In genomic region chr4:87527446-87528240, GRCh38 we compare ENCODE assay signal across 17 cellular contexts. TPM values are rescaled to one million over a fixed set of nuclear protein-coding genes. Genes with fewer than 3 reads are reported as not detected.
A peak's percentile ranks its signal among the peaks of the same experiment; 100 is the strongest.
DNase-seq lines count a peak whose midpoint lies in the region; ATAC-seq and TF ChIP-seq lines count a peak whose summit lies in the region.
"Had no signal": no experiment of that assay in that cellular context is flagged by ENCODE, and none has a peak within 500 bp of the region (broad histone marks: within the 10 kb centered on the region; RNA-seq: fewer than 3 reads in every experiment).

No MANE protein-coding gene starts in this region.

- ATAC-seq in Right ventricle myocardium inferior (peak; percentile 30), left ventricle myocardium superior (peak; percentile 39), psoas muscle (peak in 2 of 4 donors; percentile 29 to 40), GM21360 (IDR thresholded peaks at IDR 0.05; ENCODE audit: unreplicated experiment) (no peak)
- ATAC-seq: stimulated activated naive CD8-positive, alpha-beta T cell treated with anti-CD3 and anti-CD28 coated beads, Interleukin-15, Interleukin-2, amounts not matched to agents 100 U/mL and 50 U/mL, for 24 hours had no signal

- H3K79me2 ChIP-seq in SK-N-SH (ENCODE audit: insufficient read depth) = no peaks in the 10 kb centered on the region

- no peaks in the 10 kb centered on the region for H3K9me2 ChIP-seq in SK-N-SH

- WGBS in psoas muscle, 3 donors = 14 to 18% (median 17%) methylated on average over 2 of the region's 2 CpGs
- WGBS in SK-N-SH (ENCODE audit: low lambda C conversion rate) = 81% methylated on average over 2 of the region's 2 CpGs

- peaks cover 4% of the 10 kb centered on the region for H3K4me1 ChIP-seq in psoas muscle
- H3K4me1 ChIP-seq in SK-N-SH (ENCODE audit: control insufficient read depth in 1 of 2, insufficient read depth in 2 of 2, low read depth in 1 of 2, low read length in 1 of 2) = peaks cover 0 to 10% of the 10 kb centered on the region in 2 experiments; a peak in 2 of 4 replicates

- no peak for DNase-seq in Right ventricle myocardium inferior (ENCODE audit: missing footprints)
- no peak for DNase-seq in cardiac septum (ENCODE audit: low spot score)
- DNase-seq in left ventricle myocardium superior = peak; percentile 32
- DNase-seq in psoas muscle = no peak
- DNase-seq in activated CD4-positive, alpha-beta T cell treated with anti-CD3 and anti-CD28 coated beads for 1 hour = no peak
- no peak for DNase-seq in activated CD8-positive, alpha-beta memory T cell treated with anti-CD3 and anti-CD28 coated beads for 24 hours
- no peak for DNase-seq in SK-N-SH
- DNase-seq: DMS153; immature natural killer cell; NCI-H2081 treated with DMSO at 0.1 percent for 48 hours; RPMI8226; stimulated activated CD4-positive, alpha-beta T cell treated with anti-CD3 and anti-CD28 coated beads, Interleukin-2, amount 100 ng/mL, for 48 hours; stimulated activated naive CD8-positive, alpha-beta T cell treated with anti-CD3 and anti-CD28 coated beads, Interleukin-15, Interleukin-2, amounts not matched to agents 100 U/mL and 50 U/mL, for 24 hours had no signal

- TF ChIP-seq CTCF in psoas muscle (IDR thresholded peaks at IDR 0.05) (no peak), SK-N-SH (IDR thresholded peaks at IDR 0.05) (no peak)

- no peaks in the 10 kb centered on the region for H3F3A ChIP-seq in SK-N-SH (replicated peaks; ENCODE audit: insufficient read depth)

- H3K9me3 ChIP-seq in psoas muscle (no peaks in the 10 kb centered on the region), SK-N-SH (peaks cover 8% of the 10 kb centered on the region; the same call in 1 of the 2 replicates)

- H3K27me3 ChIP-seq in psoas muscle (ENCODE audit: insufficient read depth in 3 of 3, low read length in 2 of 3) (no peaks in the 10 kb centered on the region), SK-N-SH (ENCODE audit: insufficient read depth) (no peaks in the 10 kb centered on the region)

- no peaks in the 10 kb centered on the region for H4K20me1 ChIP-seq in SK-N-SH (ENCODE audit: insufficient read depth)

- TF ChIP-seq EP300 in SK-N-SH (IDR thresholded peaks at IDR 0.05; ENCODE audit: borderline replicate concordance in 1 of 2, low read depth in 1 of 2, low read length in 1 of 2) = no peak

- H2AFZ ChIP-seq in SK-N-SH (ENCODE audit: low read depth) = no peak overlapping the region

- POLR2A ChIA-PET in SK-N-SH (lab: Yijun Ruan, JAX) = no interaction called here

- H3K9ac ChIP-seq in SK-N-SH = no peak overlapping the region
- H3K9ac ChIP-seq: KMS-11 had no signal

- CTCF ChIA-PET in SK-N-SH (lab: Yijun Ruan, JAX) = interaction anchor here (1.1 kb wide), 1 partner anchor 20 kb away, joined by 3 read pairs; no protein-coding TSS in a partner anchor

- H3K36me3 ChIP-seq in psoas muscle (ENCODE audit: insufficient read depth in 1 of 2, low read depth in 1 of 2) (no peaks in the 10 kb centered on the region), SK-N-SH (replicated peaks in 1 of 2; ENCODE audit: control insufficient read depth in 1 of 2, insufficient read depth in 2 of 2, low read length in 1 of 2) (no peaks in the 10 kb centered on the region)

- intact Hi-C loops in Right ventricle myocardium inferior (cut with DNase I) (loop anchor here (5.0 kb wide), 1 partner anchor 35 kb away; no protein-coding TSS in a partner anchor), cardiac septum (cut with DNase I) (no loop called here), left ventricle myocardium superior (cut with micrococcal nuclease) (no loop called here), psoas muscle (cut with DNase I) (no loop called here)

- H3K4me2 ChIP-seq in SK-N-SH = no peak overlapping the region
- H3K4me2 ChIP-seq: KMS-11 had no signal

- H3K27ac ChIP-seq in psoas muscle (peak overlapping the region; percentile 67), SK-N-SH (ENCODE audit: low read depth in 2 of 2, low read length in 1 of 2) (no peak overlapping the region)
- H3K27ac ChIP-seq: KMS-11 had no signal

- TF ChIP-seq RAD21 in SK-N-SH (IDR thresholded peaks at IDR 0.05; ENCODE audit: low read length) = no peak

- peak overlapping the region; percentile 62 for H3K4me3 ChIP-seq in psoas muscle
- no peak overlapping the region for H3K4me3 ChIP-seq in SK-N-SH (ENCODE audit: low read depth in 2 of 2, low read length in 1 of 2)

TF ChIP-seq in SK-N-SH, 30 proteins besides CTCF, POLR2A, EP300 and RAD21 (continues in another document):
- TF ChIP-seq PBX3 (IDR thresholded peaks at IDR 0.05) (no peak), GABPA (IDR thresholded peaks at IDR 0.05; ENCODE audit: low read depth) (no peak), RCOR1 (IDR thresholded peaks at IDR 0.05; ENCODE audit: low read length) (no peak), EZH2phosphoT487 (IDR thresholded peaks at IDR 0.05; ENCODE audit: borderline replicate concordance, low read depth) (no peak), JUND (IDR thresholded peaks at IDR 0.05) (no peak), TCF12 (IDR thresholded peaks at IDR 0.05) (no peak), TAF1 (IDR thresholded peaks at IDR 0.05; ENCODE audit: borderline replicate concordance, low read depth, low read length) (no peak), ZBTB33 (IDR thresholded peaks at IDR 0.05; ENCODE audit: borderline replicate concordance, low read depth) (no peak), MXI1 (IDR thresholded peaks at IDR 0.05; ENCODE audit: low read depth, low read length) (no peak), RXRA (IDR thresholded peaks at IDR 0.05; ENCODE audit: borderline replicate concordance, low read depth) (no peak), IRF3 (IDR thresholded peaks at IDR 0.05; ENCODE audit: low read depth, low read length) (no peak), YY1 (IDR thresholded peaks at IDR 0.05; ENCODE audit: low read depth) (no peak), SMC3 (IDR thresholded peaks at IDR 0.05; ENCODE audit: low read depth, low read length) (no peak)

RNA-seq across cellular contexts. Expression of gene SPARCL1, which starts 1.5 kb away (rescaled TPM):
- total RNA-seq in Right ventricle myocardium inferior (500 TPM), cardiac septum (202 TPM), left ventricle myocardium superior (354 TPM), psoas muscle (100 to 1,000 TPM; 117 to 267 (median 155) TPM)
- polyA plus RNA-seq in psoas muscle (100 to 1,000 TPM; 178 to 260 (median 219) TPM), SK-N-SH (2012; rRNA removed) (not detected in 2 replicates)
- polyA plus RNA-seq in SK-N-SH (2012; cell fraction: cytosol; rRNA removed) = 0.01 and 0.03 TPM in 2 replicates
- polyA plus RNA-seq in SK-N-SH (2012; cell fraction: nucleus; rRNA removed) = not detected in 2 replicates
- total RNA-seq: epithelial cell of proximal tubule had no signal
- polyA plus RNA-seq: AG04450, immature natural killer cell had no signal
